In the genomic region with DNA sequence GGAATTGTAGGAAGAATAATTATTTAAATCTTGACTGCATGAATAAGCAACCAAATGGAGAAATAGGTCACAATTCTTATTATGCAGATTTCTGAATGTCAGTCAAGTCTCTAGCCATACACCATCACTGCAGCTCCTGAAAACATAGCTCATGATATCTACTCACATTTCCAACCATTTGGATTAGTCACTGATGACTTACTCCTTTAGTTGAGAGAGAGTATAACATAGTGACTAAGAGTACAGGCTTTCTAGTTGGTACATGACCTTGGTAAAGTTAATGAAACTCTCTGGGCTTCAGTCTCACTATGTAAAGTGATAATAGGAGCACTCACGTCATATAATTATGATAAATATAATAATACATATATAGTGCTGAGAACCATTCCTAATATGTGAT, we compare ENCODE assay signal across 27 cellular contexts.
"Had no signal": no experiment of that assay in that cellular context is flagged by ENCODE, and none has a peak within 500 bp of the region (broad histone marks: within the 10 kb centered on the region; RNA-seq: fewer than 3 reads in every experiment).

No MANE protein-coding gene starts in this region.

- DNase-seq: activated CD4-positive, alpha-beta T cell treated with anti-CD3 and anti-CD28 coated beads for 48 hours; activated CD4-positive, alpha-beta T cell treated with anti-CD3 and anti-CD28 coated beads, Interleukin-2, amount 50 U/mL, for 48 hours; activated CD8-positive, alpha-beta memory T cell treated with anti-CD3 and anti-CD28 coated beads for 24 hours; activated effector memory CD4-positive, alpha-beta T cell treated with Interleukin-2 at 50 U/mL for 16 hours; activated naive CD4-positive, alpha-beta T cell treated with Interleukin-2 at 50 U/mL for 16 hours; activated naive CD8-positive, alpha-beta T cell treated with anti-CD3 and anti-CD28 coated beads for 36 hours; adrenal gland; endodermal cell; hypothalamus; immature natural killer cell; kidney; left colon; naive thymus-derived CD4-positive, alpha-beta T cell; psoas muscle; right cardiac atrium; stimulated activated CD4-positive, alpha-beta T cell treated with anti-CD3 and anti-CD28 coated beads, Interleukin-15, amount 100 ng/mL, for 24 hours; stimulated activated CD4-positive, alpha-beta T cell treated with anti-CD3 and anti-CD28 coated beads, Interleukin-2, amount 100 ng/mL, for 24 hours; stimulated activated naive B cell treated with anti-CD40 and anti-IgM and Interleukin-4, amounts not matched to agents 10 μg/mL and 1 μg/mL and 100 μg/mL, for 72 hours; stomach; T-helper 9 cell; thyroid gland; upper lobe of left lung; WERI-Rb-1 had no signal

- H3K27ac ChIP-seq: adrenal gland, ascending aorta, parathyroid adenoma, psoas muscle, stomach, thyroid gland, upper lobe of left lung, vagina, WERI-Rb-1 had no signal

- ATAC-seq: activated CD4-positive, CD25-positive, alpha-beta regulatory T cell treated with anti-CD3 and anti-CD28 coated beads, Interleukin-2, amount 50 U/mL, for 24 hours; left colon; naive thymus-derived CD4-positive, alpha-beta T cell; psoas muscle; right cardiac atrium; stimulated activated naive B cell treated with anti-CD40 and anti-IgM and Interleukin-4, amounts not matched to agents 10 μg/mL and 1 μg/mL and 100 μg/mL, for 72 hours had no signal

- H3K4me3 ChIP-seq: adrenal gland, ascending aorta, psoas muscle, stomach, thyroid gland, upper lobe of left lung, vagina had no signal
